In genomic region chr18:12461326-12461725, GRCh38 we compare ENCODE assay signal across 20 cellular contexts. TPM values are rescaled to one million over a fixed set of nuclear protein-coding genes. Genes with fewer than 3 reads are reported as not detected.
"Had no signal": no experiment of that assay in that cellular context is flagged by ENCODE, and none has a peak within 500 bp of the region (broad histone marks: within the 10 kb centered on the region; RNA-seq: fewer than 3 reads in every experiment).

No MANE protein-coding gene starts in this region.

- H3K27me3 ChIP-seq: body of pancreas, gastrocnemius medialis, left lung, sigmoid colon, thyroid gland, vagina had no signal

- FAIRE-seq: keratinocyte, TTC549 had no signal

- H3K4me3 Mint-ChIP-seq: activated CD8-positive, alpha-beta T cell treated with anti-CD3 and anti-CD28 coated beads for 36 hours; natural killer cell treated with Interleukin-12 subunit alpha and Interleukin-12 subunit beta and Interleukin-15 and Interleukin-18, amount 100 ng/mL, for 72 hours; WTC11 had no signal

- ATAC-seq: activated CD8-positive, alpha-beta T cell treated with anti-CD3 and anti-CD28 coated beads for 36 hours; activated naive CD4-positive, alpha-beta T cell treated with anti-CD3 and anti-CD28 coated beads, Interleukin-2, amount 50 U/mL, for 72 hours; body of pancreas; gastrocnemius medialis; left lung; natural killer cell treated with Interleukin-12 subunit alpha and Interleukin-12 subunit beta and Interleukin-15 and Interleukin-18, amount 100 ng/mL, for 72 hours; WTC11 had no signal

- H3K4me1 ChIP-seq: body of pancreas, gastrocnemius medialis, left lung, prostate gland, sigmoid colon, thyroid gland, vagina had no signal

- H3K27ac Mint-ChIP-seq: activated CD8-positive, alpha-beta T cell treated with anti-CD3 and anti-CD28 coated beads for 36 hours; activated naive CD4-positive, alpha-beta T cell treated with anti-CD3 and anti-CD28 coated beads, Interleukin-2, amount 50 U/mL, for 72 hours; natural killer cell treated with Interleukin-12 subunit alpha and Interleukin-12 subunit beta and Interleukin-15 and Interleukin-18, amount 100 ng/mL, for 72 hours had no signal

- H3K9me3 ChIP-seq: body of pancreas, gastrocnemius medialis, left lung, prostate gland, sigmoid colon, thyroid gland, vagina had no signal

- H3K36me3 Mint-ChIP-seq: activated naive CD4-positive, alpha-beta T cell treated with anti-CD3 and anti-CD28 coated beads, Interleukin-2, amount 50 U/mL, for 72 hours; natural killer cell treated with Interleukin-12 subunit alpha and Interleukin-12 subunit beta and Interleukin-15 and Interleukin-18, amount 100 ng/mL, for 72 hours had no signal

- H3K9me3 Mint-ChIP-seq: activated CD8-positive, alpha-beta T cell treated with anti-CD3 and anti-CD28 coated beads for 36 hours; activated naive CD4-positive, alpha-beta T cell treated with anti-CD3 and anti-CD28 coated beads, Interleukin-2, amount 50 U/mL, for 72 hours; natural killer cell treated with Interleukin-12 subunit alpha and Interleukin-12 subunit beta and Interleukin-15 and Interleukin-18, amount 100 ng/mL, for 72 hours; WTC11 had no signal

- H3K27ac ChIP-seq: body of pancreas, gastrocnemius medialis, left lung, prostate gland, sigmoid colon, thyroid gland, vagina had no signal

- DNase-seq: activated CD4-positive, alpha-beta T cell treated with anti-CD3 and anti-CD28 coated beads for 48 hours; activated CD8-positive, alpha-beta T cell treated with anti-CD3 and anti-CD28 coated beads for 36 hours; activated gamma-delta T cell; activated T-cell treated with anti-CD3 and anti-CD28 coated beads, Interleukin-2, amount 50 U/mL, for 48 hours; amniotic stem cell; body of pancreas; cerebellar nuclear complex; gastrocnemius medialis; left lung; occipital lobe; sigmoid colon; stimulated activated CD4-positive, alpha-beta T cell treated with anti-CD3 and anti-CD28 coated beads, Interleukin-1b, Interleukin-23, amount 100 ng/mL, for 48 hours; thyroid gland had no signal

- H3K4me3 ChIP-seq: body of pancreas, gastrocnemius medialis, left lung, prostate gland, sigmoid colon, thyroid gland, vagina had no signal

- H3K27me3 Mint-ChIP-seq: activated CD8-positive, alpha-beta T cell treated with anti-CD3 and anti-CD28 coated beads for 36 hours; natural killer cell treated with Interleukin-12 subunit alpha and Interleukin-12 subunit beta and Interleukin-15 and Interleukin-18, amount 100 ng/mL, for 72 hours had no signal

- H3K36me3 ChIP-seq: prostate gland had no signal

RNA-seq across cellular contexts. Expression of gene PRELID3A, which starts 53.6 kb away (rescaled TPM):
- total RNA-seq: body of pancreas had no signal
